10 cellular contexts compared by ENCODE assay signal in genomic region chr10:56911906-56912480, GRCh38.
"Had no signal": no experiment of that assay in that cellular context is flagged by ENCODE, and none has a peak within 500 bp of the region (broad histone marks: within the 10 kb centered on the region; RNA-seq: fewer than 3 reads in every experiment).

No MANE protein-coding gene starts in this region.

- DNase-seq: activated CD4-positive, alpha-beta T cell treated with anti-CD3 and anti-CD28 coated beads, Interleukin-2, amount 10 ng/mL, durations not matched to agents 24 days and 14 days; activated naive CD4-positive, alpha-beta T cell treated with anti-CD3 and anti-CD28 coated beads, Interleukin-2, amount 10 ng/mL, durations not matched to agents 7 days and 5 days; activated T-cell treated with anti-CD3 and anti-CD28 coated beads for 4 hours; esophagus squamous epithelium; foreskin fibroblast; nephron progenitor cell; small intestine; uterus had no signal

- H3K4me3 ChIP-seq: esophagus squamous epithelium, uterus had no signal

- H3K27me3 ChIP-seq: esophagus squamous epithelium, uterus had no signal

- H3K36me3 ChIP-seq: esophagus squamous epithelium, uterus had no signal

- H3K4me1 ChIP-seq: esophagus squamous epithelium, uterus had no signal

- H3K9me3 ChIP-seq: esophagus squamous epithelium, uterus had no signal

- ATAC-seq: activated T-helper 17 cell treated with anti-CD3 and anti-CD28 coated beads, Interleukin-2, amount 50 U/mL, for 72 hours; left lobe of liver had no signal

- H3K27ac ChIP-seq: esophagus squamous epithelium, uterus had no signal
